Comparison of ENCODE assay signal across 39 cellular contexts in genomic region chr22:32331918-32332725, GRCh38. TPM values are rescaled to one million over a fixed set of nuclear protein-coding genes. Genes with fewer than 3 reads are reported as not detected.
A peak's percentile ranks its signal among the peaks of the same experiment; 100 is the strongest.
DNase-seq lines count a peak whose midpoint lies in the region; ATAC-seq and TF ChIP-seq lines count a peak whose summit lies in the region.
"Had no signal": no experiment of that assay in that cellular context is flagged by ENCODE, and none has a peak within 500 bp of the region (broad histone marks: within the 10 kb centered on the region; RNA-seq: fewer than 3 reads in every experiment).

No MANE protein-coding gene starts in this region.

- peaks cover 45% of the 10 kb centered on the region for H3K4me1 Mint-ChIP-seq in nephron progenitor cell
- H3K4me1 Mint-ChIP-seq: activated naive CD4-positive, alpha-beta T cell treated with anti-CD3 and anti-CD28 coated beads, Interleukin-2, amount 50 U/mL, for 24 hours; stimulated activated naive B cell treated with anti-CD40 and anti-IgM and Interleukin-4, amounts not matched to agents 10 μg/mL and 1 μg/mL and 100 μg/mL, for 72 hours; T-cell had no signal

- intact Hi-C loops in transverse colon (cut with DNase I; ENCODE audit: low total_unique reads): no loop called here

- no peaks in the 10 kb centered on the region for H4K20me1 ChIP-seq in GM23248 (ENCODE audit: insufficient read depth)

- no peaks in the 10 kb centered on the region for H3K9me3 ChIP-seq in transverse colon
- H3K9me3 ChIP-seq in GM23248 (ENCODE audit: low read depth): no peaks in the 10 kb centered on the region
- H3K9me3 ChIP-seq: gastrocnemius medialis had no signal

- TF ChIP-seq POLR2A in transverse colon (IDR thresholded peaks at IDR 0.05): no peak

- H3K9me3 Mint-ChIP-seq in nephron progenitor cell: no peaks in the 10 kb centered on the region
- H3K9me3 Mint-ChIP-seq: activated naive CD4-positive, alpha-beta T cell treated with anti-CD3 and anti-CD28 coated beads, Interleukin-2, amount 50 U/mL, for 24 hours; activated T-helper 1 cell treated with anti-CD3 and anti-CD28 coated beads, Interleukin-12 subunit alpha, Interleukin-12 subunit beta, Interleukin-2, Interleukin-4 antibody, amounts not matched to agents 30 ng/mL and 10 ng/mL and 1 ng/mL, durations not matched to agents 14 hours and 24 hours and 36 hours; stimulated activated naive B cell treated with anti-CD40 and anti-IgM and Interleukin-4, amounts not matched to agents 10 μg/mL and 1 μg/mL and 100 μg/mL, for 72 hours; T-cell had no signal

- H3F3A ChIP-seq in GM23248 (ENCODE audit: insufficient read depth): no peaks in the 10 kb centered on the region

- H3K27ac ChIP-seq in coronary artery (peak overlapping the region in 1 of 2 donors; percentile 48), transverse colon (no peak overlapping the region), GM23248 (no peak overlapping the region)
- H3K27ac ChIP-seq: C4-2B, dorsolateral prefrontal cortex, gastrocnemius medialis, hepatocyte, HL-60, KMS-11, RWPE1, WERI-Rb-1 had no signal

- DNase-seq in activated CD8-positive, alpha-beta memory T cell treated with anti-CD3 and anti-CD28 coated beads for 24 hours: peak; percentile 40
- no peak for DNase-seq in activated CD8-positive, alpha-beta memory T cell treated with anti-CD3 and anti-CD28 coated beads, Interleukin-2, amount 50 U/mL, for 4 hours
- DNase-seq in coronary artery (ENCODE audit: low spot score) (peak; percentile 40), nephron progenitor cell (no peak), transverse colon (peak; percentile 2), GM23248 (no peak), H4 (ENCODE audit: low spot score) (no peak)
- DNase-seq: activated CD4-positive, alpha-beta T cell treated with anti-CD3 and anti-CD28 coated beads for 48 hours; amniotic stem cell; COR-L47; DMS79; dorsolateral prefrontal cortex; gastrocnemius medialis; left colon; mesendoderm; MM.1S; NCI-H1417; NCI-H2029; NCI-H510A treated with DMSO at 0.1 percent for 48 hours; nucleus accumbens; stimulated activated naive B cell treated with anti-CD40 and anti-IgM and Interleukin-4, amounts not matched to agents 10 μg/mL and 1 μg/mL and 100 μg/mL, for 72 hours; WERI-Rb-1 had no signal

- H3K36me3 ChIP-seq in transverse colon (no peaks in the 10 kb centered on the region), GM23248 (ENCODE audit: low read depth) (no peaks in the 10 kb centered on the region)
- H3K36me3 ChIP-seq: gastrocnemius medialis, WERI-Rb-1 had no signal

- H3K79me2 ChIP-seq in GM23248 (ENCODE audit: insufficient read depth): no peaks in the 10 kb centered on the region
- H3K79me2 ChIP-seq: hepatocyte had no signal

- H3K27me3 ChIP-seq in transverse colon: no peaks in the 10 kb centered on the region
- peaks cover 1% of the 10 kb centered on the region; the same call in 1 of the 2 replicates for H3K27me3 ChIP-seq in GM23248 (replicated peaks; ENCODE audit: insufficient read depth)
- H3K27me3 ChIP-seq: hepatocyte had no signal

- no peak for ATAC-seq in GM21786 (IDR thresholded peaks at IDR 0.05; ENCODE audit: unreplicated experiment)
- ATAC-seq: gastrocnemius medialis; GM23338; left colon; stimulated activated naive B cell treated with anti-CD40 and anti-IgM and Interleukin-4, amounts not matched to agents 10 μg/mL and 1 μg/mL and 100 μg/mL, for 72 hours; T-cell had no signal

- no peak overlapping the region for H3K4me3 Mint-ChIP-seq in nephron progenitor cell
- H3K4me3 Mint-ChIP-seq: activated naive CD4-positive, alpha-beta T cell treated with anti-CD3 and anti-CD28 coated beads, Interleukin-2, amount 50 U/mL, for 24 hours; activated T-helper 1 cell treated with anti-CD3 and anti-CD28 coated beads, Interleukin-12 subunit alpha, Interleukin-12 subunit beta, Interleukin-2, Interleukin-4 antibody, amounts not matched to agents 30 ng/mL and 10 ng/mL and 1 ng/mL, durations not matched to agents 14 hours and 24 hours and 36 hours; brain; GM23338; stimulated activated naive B cell treated with anti-CD40 and anti-IgM and Interleukin-4, amounts not matched to agents 10 μg/mL and 1 μg/mL and 100 μg/mL, for 72 hours; T-cell had no signal

- in situ Hi-C loops in transverse colon (cut with MboI; ENCODE audit: low pct_ligation_motif_present in 1 of 4, low pct_unique_long_range_greater_than_20kb in 1 of 4, low sequenced_read_pairs in 3 of 4): no loop called here
- in situ Hi-C loops in GM23248 (cut with MboI): no loop called here

- H3K4me3 ChIP-seq in coronary artery: no peak overlapping the region
- no peak overlapping the region for H3K4me3 ChIP-seq in transverse colon
- H3K4me3 ChIP-seq in GM23248: no peak overlapping the region
- H3K4me3 ChIP-seq: dorsolateral prefrontal cortex, gastrocnemius medialis, GM23338, hepatocyte had no signal

- H3K4me2 ChIP-seq in GM23248 (ENCODE audit: unreplicated experiment): no peak overlapping the region
- H3K4me2 ChIP-seq: GM23338, hepatocyte, KMS-11 had no signal

- H3K9ac ChIP-seq in GM23248: no peak overlapping the region
- H3K9ac ChIP-seq: KMS-11 had no signal

- 70 to 71% methylated on average over 9 to 15 of the region's 15 CpGs for WGBS in transverse colon (ENCODE audit: low coverage in 1 of 2), 2 donors
- 65 to 71% methylated on average over 13 to 15 of the region's 15 CpGs for WGBS in GM23248 (ENCODE audit: low coverage in 1 of 2, low lambda C conversion rate in 2 of 2, missing lambda C conversion rate in 2 of 2), 2 experiments

- no peaks in the 10 kb centered on the region for H3K36me3 Mint-ChIP-seq in nephron progenitor cell (ENCODE audit: low read depth)
- H3K36me3 Mint-ChIP-seq: activated naive CD4-positive, alpha-beta T cell treated with anti-CD3 and anti-CD28 coated beads, Interleukin-2, amount 50 U/mL, for 24 hours; brain; stimulated activated naive B cell treated with anti-CD40 and anti-IgM and Interleukin-4, amounts not matched to agents 10 μg/mL and 1 μg/mL and 100 μg/mL, for 72 hours; T-cell had no signal

- no peak overlapping the region for H2AFZ ChIP-seq in GM23248
- H2AFZ ChIP-seq: GM23338, hepatocyte had no signal

- peaks cover 23% of the 10 kb centered on the region for H3K27me3 Mint-ChIP-seq in nephron progenitor cell (ENCODE audit: low read depth, poor library complexity)

- TF ChIP-seq CTCF in coronary artery (IDR thresholded peaks at IDR 0.05): no peak
- no peak for TF ChIP-seq CTCF in nephron progenitor cell (IDR thresholded peaks at IDR 0.05)
- no peak for TF ChIP-seq CTCF in transverse colon (IDR thresholded peaks at IDR 0.05)

- H3K4me1 ChIP-seq in transverse colon (no peaks in the 10 kb centered on the region), GM23248 (ENCODE audit: insufficient read depth) (no peaks in the 10 kb centered on the region)
- H3K4me1 ChIP-seq: gastrocnemius medialis had no signal

- H3K9me2 ChIP-seq in GM23248 (ENCODE audit: insufficient read depth): no peaks in the 10 kb centered on the region

- no peak for TF ChIP-seq EP300 in transverse colon (IDR thresholded peaks at IDR 0.05; ENCODE audit: low read depth)

- peak overlapping the region; percentile 87 for H3K27ac Mint-ChIP-seq in nephron progenitor cell
- H3K27ac Mint-ChIP-seq: activated naive CD4-positive, alpha-beta T cell treated with anti-CD3 and anti-CD28 coated beads, Interleukin-2, amount 50 U/mL, for 24 hours; activated T-helper 1 cell treated with anti-CD3 and anti-CD28 coated beads, Interleukin-12 subunit alpha, Interleukin-12 subunit beta, Interleukin-2, Interleukin-4 antibody, amounts not matched to agents 30 ng/mL and 10 ng/mL and 1 ng/mL, durations not matched to agents 14 hours and 24 hours and 36 hours; brain; GM23338; stimulated activated naive B cell treated with anti-CD40 and anti-IgM and Interleukin-4, amounts not matched to agents 10 μg/mL and 1 μg/mL and 100 μg/mL, for 72 hours; T-cell had no signal

RNA-seq across cellular contexts. Expression of gene RFPL3, which starts 25.5 kb away (rescaled TPM):
- not detected for total RNA-seq in transverse colon
- not detected in 2 replicates for total RNA-seq in GM23248 (2014; rRNA removed; shearing (Covaris generic))
- polyA plus RNA-seq in GM23248 (2016; fragmentation: Nextera tagmentation; extraction: Ambion mirVana): not detected in 2 replicates
- not detected in 2 replicates for total RNA-seq in H4 (2014; rRNA removed; shearing (Covaris generic))
- total RNA-seq: A172; activated T-helper 1 cell treated with anti-CD3 and anti-CD28 coated beads, Interleukin-12 subunit alpha, Interleukin-12 subunit beta, Interleukin-2, Interleukin-4 antibody, amounts not matched to agents 30 ng/mL and 10 ng/mL and 1 ng/mL, durations not matched to agents 14 hours and 24 hours and 36 hours; fibroblast of lung; gastrocnemius medialis; GM23338; hepatocyte; left colon; OCI-LY7; pulmonary artery endothelial cell; skeletal muscle tissue; T-cell; urinary bladder had no signal
- polyA plus RNA-seq: fibroblast of lung, GM23338, hepatocyte, urinary bladder had no signal

Comparison
In these comparisons a context has a peak if more than half of its experiments do, and no peak if none do; other contexts are left out.
1. DNase-seq: peak in activated CD8-positive, alpha-beta memory T cell treated with anti-CD3 and anti-CD28 coated beads for 24 hours (single experiment), coronary artery (single experiment) and transverse colon (single experiment); none in activated CD8-positive, alpha-beta memory T cell treated with anti-CD3 and anti-CD28 coated beads, Interleukin-2, amount 50 U/mL, for 4 hours (single experiment), nephron progenitor cell (single experiment), GM23248 (single experiment) and H4 (single experiment).